In genomic region chr16:11101283-11101682, GRCh38 we compare ENCODE assay signal across 15 cellular contexts.
A peak's percentile ranks its signal among the peaks of the same experiment; 100 is the strongest.
DNase-seq lines count a peak whose midpoint lies in the region; ATAC-seq and TF ChIP-seq lines count a peak whose summit lies in the region.
"Had no signal": no experiment of that assay in that cellular context is flagged by ENCODE, and none has a peak within 500 bp of the region (broad histone marks: within the 10 kb centered on the region; RNA-seq: fewer than 3 reads in every experiment).

No MANE protein-coding gene starts in this region.

- H4K8ac ChIP-seq in IMR-90 (ENCODE audit: low read depth in 2 of 2, low read length in 2 of 2) (peak overlapping the region; percentile 82 to 94), neuronal stem cell (ENCODE audit: low read depth, low read length) (no peak overlapping the region)

- 100% methylated on average over 4 of the region's 6 CpGs; no CpG with 5 or more reads in 1 of the 2 experiments for WGBS in IMR-90 (ENCODE audit: extremely low coverage in 2 of 2, insufficient read length in 1 of 2), 2 experiments
- no CpG with 5 or more reads among the region's 6 CpGs for WGBS in neuronal stem cell (ENCODE audit: extremely low coverage in 2 of 2, insufficient read length in 2 of 2, insufficient replicate concordance in 1 of 2), 2 donors

- H3K36me3 Mint-ChIP-seq in CD4-positive, alpha-beta memory T cell, result peaks cover 4 to 15% of the 10 kb centered on the region in 2 donors

- POLR2A ChIA-PET in CD4-positive, alpha-beta memory T cell (lab: Charles Lee; ENCODE audit: partially characterized antibody), result interaction anchor here (1.2 kb wide), 1 partner anchor 9 kb away, joined by 3 read pairs; no protein-coding TSS in a partner anchor
- POLR2A ChIA-PET in IMR-90 (lab: Charles Lee; ENCODE audit: unreplicated experiment), result no interaction called here

- DNase-seq in CD4-positive, alpha-beta memory T cell, result no peak
- DNase-seq in IMR-90 (no peak), colonic mucosa (no peak), neuronal stem cell (ENCODE audit: low spot score) (no peak), NCI-H2227 treated with DMSO at 0.1 percent for 48 hours (lab: John Stamatoyannopoulos, UW) (no peak), HuH-7.5 (ENCODE audit: low spot score) (no peak), ureter (ENCODE audit: low spot score) (no peak), NCI-H1930 (lab: John Stamatoyannopoulos, UW) (no peak)
- DNase-seq: aorta; DMS79 treated with DMSO at 0.1 percent for 48 hours; stimulated activated CD4-positive, alpha-beta T cell treated with anti-CD3 and anti-CD28 coated beads, Interleukin-2, amount 100 ng/mL, for 24 hours; WERI-Rb-1 had no signal

- H3K14ac ChIP-seq in IMR-90 (replicated peaks; ENCODE audit: low read depth, low read length), result peak overlapping the region; percentile 94
- no peak overlapping the region for H3K14ac ChIP-seq in neuronal stem cell (ENCODE audit: low read length)

- peak overlapping the region; percentile 100 for H2BK15ac ChIP-seq in IMR-90 (ENCODE audit: low read depth, low read length)
- no peak overlapping the region for H2BK15ac ChIP-seq in neuronal stem cell (ENCODE audit: low read length)

- H3K36me3 ChIP-seq in CD4-positive, alpha-beta memory T cell (ENCODE audit: insufficient read depth, low read length), result no peaks in the 10 kb centered on the region
- no peaks in the 10 kb centered on the region for H3K36me3 ChIP-seq in IMR-90 (ENCODE audit: control insufficient read depth, insufficient read depth, low read length)
- H3K36me3 ChIP-seq in colonic mucosa, result no peaks in the 10 kb centered on the region
- no peaks in the 10 kb centered on the region for H3K36me3 ChIP-seq in neuronal stem cell (replicated peaks in 1 of 2; ENCODE audit: control insufficient read depth in 2 of 2, insufficient read depth in 2 of 2, low read length in 2 of 2)
- H3K36me3 ChIP-seq: prostate gland, WERI-Rb-1 had no signal

- no TSS peak for BruUV-seq in IMR-90 (replicated peaks; lab: Mats Ljungman, UMichigan)

- in situ Hi-C loops in IMR-90 (cut with MboI; ENCODE audit: low sequenced_read_pairs), result loop anchor here (5.0 to 10.0 kb wide), 2 partner anchors 151 to 254 kb away; no protein-coding TSS in a partner anchor

- no peaks in the 10 kb centered on the region for H3K27me3 ChIP-seq in CD4-positive, alpha-beta memory T cell (ENCODE audit: insufficient read depth, low read length)
- H3K27me3 ChIP-seq in IMR-90 (ENCODE audit: control insufficient read depth, insufficient read depth, low read length) (no peaks in the 10 kb centered on the region), colonic mucosa (no peaks in the 10 kb centered on the region), neuronal stem cell (ENCODE audit: control insufficient read depth in 3 of 3, insufficient read depth in 3 of 3, low read depth in 1 of 3, low read length in 3 of 3) (no peaks in the 10 kb centered on the region)
- H3K27me3 ChIP-seq: BLaER1, SJSA1 had no signal

- H2BK20ac ChIP-seq in IMR-90 (ENCODE audit: low read depth, low read length), result peak overlapping the region; percentile 95

- no peak overlapping the region for H3K27ac ChIP-seq in CD4-positive, alpha-beta memory T cell (ENCODE audit: low read depth, low read length)
- H3K27ac ChIP-seq in IMR-90 (ENCODE audit: insufficient read depth, low read length) (peak overlapping the region; percentile 87), colonic mucosa (peak overlapping the region; percentile 54), neuronal stem cell (replicated peaks; ENCODE audit: low read length) (no peak overlapping the region)
- H3K27ac ChIP-seq: BLaER1, prostate gland, WERI-Rb-1 had no signal

- TF ChIP-seq POLR2A in IMR-90 (IDR thresholded peaks at IDR 0.05; ENCODE audit: low read depth, low read length), result no peak

- H2BK5ac ChIP-seq in IMR-90 (ENCODE audit: low read depth, low read length, poor library complexity, severe bottlenecking) (peak overlapping the region; percentile 71), neuronal stem cell (ENCODE audit: low read length) (no peak overlapping the region)

- no peak overlapping the region for H3K4me2 ChIP-seq in IMR-90 (ENCODE audit: low read depth, low read length)
- H3K4me2 ChIP-seq in neuronal stem cell (ENCODE audit: insufficient read depth, low read length, poor library complexity, severe bottlenecking), result no peak overlapping the region
- H3K4me2 ChIP-seq: BLaER1 had no signal

- H3K4ac ChIP-seq in IMR-90 (ENCODE audit: low read depth, low read length) (peak overlapping the region; percentile 96), neuronal stem cell (ENCODE audit: low read length) (no peak overlapping the region)

- peak overlapping the region; percentile 98 for H4K91ac ChIP-seq in IMR-90 (ENCODE audit: insufficient read depth, low read depth, low read length)
- H4K91ac ChIP-seq in neuronal stem cell (ENCODE audit: low read depth, low read length, poor library complexity), result no peak overlapping the region

- no peaks in the 10 kb centered on the region for H4K20me1 ChIP-seq in IMR-90 (ENCODE audit: insufficient read depth, low read length)
- H4K20me1 ChIP-seq: BLaER1 had no signal

- H3K27me3 Mint-ChIP-seq in CD4-positive, alpha-beta memory T cell, result no peaks in the 10 kb centered on the region

- peak overlapping the region; percentile 99 for H4K5ac ChIP-seq in IMR-90 (ENCODE audit: low read depth, low read length)

- peak overlapping the region; percentile 25; the same call in 1 of the 2 replicates for H3K56ac ChIP-seq in IMR-90 (ENCODE audit: extremely low read depth, insufficient read depth, low read length)

- ATAC-seq in IMR-90 (ENCODE audit: low read depth), result no peak

- intact Hi-C loops in CD4-positive, alpha-beta memory T cell (cut with micrococcal nuclease), result no loop called here
- intact Hi-C loops in IMR-90 (cut with micrococcal nuclease) (loop anchor here (2.0 to 5.0 kb wide), 2 partner anchors 109 to 154 kb away; no protein-coding TSS in a partner anchor), colonic mucosa (cut with DNase I) (loop anchor here (10.0 kb wide), 1 partner anchor 154 kb away; the partner anchor contains the start of gene SOCS1)

- H2AFZ ChIP-seq in IMR-90 (replicated peaks; ENCODE audit: low read length, poor library complexity) (no peak overlapping the region), neuronal stem cell (ENCODE audit: low read length) (no peak overlapping the region)

- dilution Hi-C loops in IMR-90 (cut with HindIII; ENCODE audit: low sequenced_read_pairs, unreplicated experiment), result no loop called here

- no peaks in the 10 kb centered on the region for H3K9me3 ChIP-seq in CD4-positive, alpha-beta memory T cell (ENCODE audit: control insufficient read depth in 1 of 2, low read length in 2 of 2)
- H3K9me3 ChIP-seq in IMR-90 (ENCODE audit: control insufficient read depth, insufficient read depth, low read length), result no peaks in the 10 kb centered on the region
- no peaks in the 10 kb centered on the region for H3K9me3 ChIP-seq in colonic mucosa
- no peaks in the 10 kb centered on the region for H3K9me3 ChIP-seq in neuronal stem cell (replicated peaks in 1 of 2; ENCODE audit: control insufficient read depth in 2 of 2, insufficient read depth in 1 of 2, low read depth in 1 of 2, low read length in 2 of 2)
- H3K9me3 ChIP-seq: BLaER1, prostate gland, SJSA1 had no signal

- peak overlapping the region; percentile 39; the same call in 1 of the 2 replicates for H3K9ac ChIP-seq in IMR-90 (ENCODE audit: low read depth, low read length)
- no peak overlapping the region for H3K9ac ChIP-seq in colonic mucosa (ENCODE audit: low read depth in 2 of 2, low read length in 2 of 2)
- H3K9ac ChIP-seq in neuronal stem cell (ENCODE audit: low read depth, low read length, poor library complexity), result no peak overlapping the region
- H3K9ac ChIP-seq: BLaER1 had no signal

- no peak for TF ChIP-seq CTCF in IMR-90 (conservative IDR thresholded peaks at IDR 0.05; ENCODE audit: low read depth, low read length)
- TF ChIP-seq CTCF in colonic mucosa (IDR thresholded peaks at IDR 0.05), result no peak

- peak overlapping the region; percentile 100 for H2AK5ac ChIP-seq in IMR-90 (ENCODE audit: low read depth, low read length)
- H2AK5ac ChIP-seq in neuronal stem cell (ENCODE audit: low read depth, low read length), result peak overlapping the region; percentile 25

- CTCF ChIA-PET in CD4-positive, alpha-beta memory T cell (lab: Charles Lee; ENCODE audit: partially characterized antibody), result interaction anchor here (0.9 kb wide), 1 partner anchor 9 kb away, joined by 3 read pairs; no protein-coding TSS in a partner anchor
- CTCF ChIA-PET in IMR-90 (lab: Yijun Ruan, JAX), result interaction anchor here (0.6 to 1.6 kb wide), 3 partner anchors 8 to 508 kb away, joined by 3 to 6 read pairs (median 3); no protein-coding TSS in a partner anchor

- peaks cover 32 to 46% (median 39%) of the 10 kb centered on the region in 4 donors for H3K4me1 Mint-ChIP-seq in CD4-positive, alpha-beta memory T cell

- H3K9me3 Mint-ChIP-seq in CD4-positive, alpha-beta memory T cell, result no peaks in the 10 kb centered on the region

- no peak overlapping the region for H2BK12ac ChIP-seq in neuronal stem cell (ENCODE audit: low read length)

- H3K9me1 ChIP-seq in IMR-90 (ENCODE audit: insufficient read depth, low read length), result peaks cover 40% of the 10 kb centered on the region

- H3K23ac ChIP-seq in IMR-90 (ENCODE audit: low read depth, low read length), result peak overlapping the region; percentile 73
- no peak overlapping the region for H3K23ac ChIP-seq in neuronal stem cell (ENCODE audit: low read depth, low read length, poor library complexity)

- peak overlapping the region; percentile 93 for H3K18ac ChIP-seq in IMR-90 (ENCODE audit: low read depth, low read length)
- peak overlapping the region; percentile 52 for H3K18ac ChIP-seq in neuronal stem cell (ENCODE audit: low read length)

- peak overlapping the region in 5 of 7 donors; percentile 42 to 77 (median 56) for H3K27ac Mint-ChIP-seq in CD4-positive, alpha-beta memory T cell

- H3K4me3 ChIP-seq in CD4-positive, alpha-beta memory T cell (ENCODE audit: low read length in 2 of 2), result no peak overlapping the region
- H3K4me3 ChIP-seq in IMR-90 (ENCODE audit: insufficient read depth, low read depth, low read length) (no peak overlapping the region), colonic mucosa (no peak overlapping the region), neuronal stem cell (ENCODE audit: low read length in 2 of 2) (no peak overlapping the region)
- H3K4me3 ChIP-seq: BLaER1, prostate gland, SJSA1 had no signal

- TF ChIP-seq RAD21 in IMR-90 (IDR thresholded peaks at IDR 0.05; ENCODE audit: low read length), result no peak

- H3K4me1 ChIP-seq in CD4-positive, alpha-beta memory T cell (ENCODE audit: insufficient read depth, low read length), result peaks cover 35% of the 10 kb centered on the region
- H3K4me1 ChIP-seq in IMR-90 (ENCODE audit: control insufficient read depth, insufficient read depth, low read length), result peaks cover 52% of the 10 kb centered on the region
- peaks cover 18% of the 10 kb centered on the region for H3K4me1 ChIP-seq in colonic mucosa
- H3K4me1 ChIP-seq in neuronal stem cell (ENCODE audit: control insufficient read depth in 2 of 2, insufficient read depth in 1 of 2, low read depth in 1 of 2, low read length in 2 of 2), result peaks cover 3 to 16% of the 10 kb centered on the region in 2 donors
- H3K4me1 ChIP-seq: prostate gland had no signal

- H3K4me3 Mint-ChIP-seq in CD4-positive, alpha-beta memory T cell, result no peak overlapping the region

- H2AK9ac ChIP-seq in IMR-90 (replicated peaks; ENCODE audit: low read depth, low read length, poor library complexity), result peak overlapping the region; percentile 80

- H3K79me1 ChIP-seq in IMR-90 (ENCODE audit: low read depth in 1 of 2, low read length in 2 of 2) (peaks cover 4 to 54% of the 10 kb centered on the region in 2 experiments; a peak in 3 of 4 replicates), neuronal stem cell (ENCODE audit: low read depth, low read length) (no peaks in the 10 kb centered on the region)

- peak overlapping the region; percentile 97 for H2BK120ac ChIP-seq in IMR-90 (ENCODE audit: low read depth, low read length)
- H2BK120ac ChIP-seq in neuronal stem cell (ENCODE audit: low read depth, low read length), result no peak overlapping the region

Comparison
In these comparisons a context has a peak if more than half of its experiments do, and no peak if none do; other contexts are left out.
1. H3K27ac ChIP-seq: peak in IMR-90 (single experiment) and colonic mucosa (single experiment); none in CD4-positive, alpha-beta memory T cell (single experiment) and neuronal stem cell (single experiment).